ENCODE assay signal across 12 cellular contexts in genomic region chr5:67815455-67816391, GRCh38.
DNase-seq lines count a peak whose midpoint lies in the region; ATAC-seq and TF ChIP-seq lines count a peak whose summit lies in the region.
"Had no signal": no experiment of that assay in that cellular context is flagged by ENCODE, and none has a peak within 500 bp of the region (broad histone marks: within the 10 kb centered on the region; RNA-seq: fewer than 3 reads in every experiment).

No MANE protein-coding gene starts in this region.

- no peaks in the 10 kb centered on the region for H3K36me3 ChIP-seq in GM23248 (ENCODE audit: low read depth)
- H3K36me3 ChIP-seq in esophagus muscularis mucosa, result no peaks in the 10 kb centered on the region

- ATAC-seq in foreskin keratinocyte (peak; percentile 91), GM18861 (IDR thresholded peaks at IDR 0.05; ENCODE audit: unreplicated experiment) (no peak)
- ATAC-seq: activated CD8-positive, alpha-beta T cell treated with anti-CD3 and anti-CD28 coated beads for 36 hours; CD8-positive, alpha-beta T cell had no signal

- H3K27me3 ChIP-seq in GM23248 (replicated peaks; ENCODE audit: insufficient read depth) (no peaks in the 10 kb centered on the region), foreskin keratinocyte (no peaks in the 10 kb centered on the region), esophagus muscularis mucosa (no peaks in the 10 kb centered on the region)

- H3K4me2 ChIP-seq in GM23248 (ENCODE audit: unreplicated experiment), result no peak overlapping the region

- H3F3A ChIP-seq in GM23248 (ENCODE audit: insufficient read depth), result peaks cover 6% of the 10 kb centered on the region; the same call in 1 of the 2 replicates

- DNase-seq in GM23248 (peak; percentile 60), SKM-1 treated with dmso at 0.1 percent for 144 hours (lab: John Stamatoyannopoulos, UW; ENCODE audit: unreplicated experiment) (peak; percentile 50), foreskin keratinocyte (peak; percentile 53 to 77), renal cortical epithelial cell (ENCODE audit: low read depth) (peak; percentile 8), head of caudate nucleus (no peak), esophagus muscularis mucosa (ENCODE audit: extremely low spot score) (no peak), lower leg skin (ENCODE audit: low spot score in 2 of 2) (no peak)
- DNase-seq: activated CD8-positive, alpha-beta T cell treated with anti-CD3 and anti-CD28 coated beads for 36 hours; CD8-positive, alpha-beta T cell; NCI-H1930; SHP77 treated with DMSO at 0.1 percent for 48 hours had no signal

- intact Hi-C loops in head of caudate nucleus (cut with DNase I), result no loop called here
- intact Hi-C loops in esophagus muscularis mucosa (cut with DNase I), result no loop called here
- intact Hi-C loops in lower leg skin (cut with DNase I; ENCODE audit: low total_unique reads), result no loop called here

- peaks cover 3% of the 10 kb centered on the region; the same call in 1 of the 2 replicates for H3K4me1 ChIP-seq in GM23248 (ENCODE audit: insufficient read depth)
- peaks cover 4% of the 10 kb centered on the region for H3K4me1 ChIP-seq in foreskin keratinocyte
- peaks cover 22 to 33% (median 25%) of the 10 kb centered on the region in 4 donors for H3K4me1 ChIP-seq in esophagus muscularis mucosa

- H3K9me3 ChIP-seq in GM23248 (ENCODE audit: low read depth), result no peaks in the 10 kb centered on the region
- H3K9me3 ChIP-seq in esophagus muscularis mucosa, result no peaks in the 10 kb centered on the region

- TF ChIP-seq POLR2A in esophagus muscularis mucosa (IDR thresholded peaks at IDR 0.05; ENCODE audit: low read depth) (no peak), lower leg skin (IDR thresholded peaks at IDR 0.05) (no peak)

- H3K4me3 ChIP-seq in GM23248, result no peak overlapping the region
- H3K4me3 ChIP-seq in esophagus muscularis mucosa, result no peak overlapping the region
- no peak overlapping the region for H3K4me3 ChIP-seq in lower leg skin (ENCODE audit: low read depth, poor library complexity, severe bottlenecking)

- TF ChIP-seq CTCF in foreskin keratinocyte (conservative IDR thresholded peaks at IDR 0.05), result no peak
- no peak for TF ChIP-seq CTCF in esophagus muscularis mucosa (IDR thresholded peaks at IDR 0.05)
- TF ChIP-seq CTCF in lower leg skin (IDR thresholded peaks at IDR 0.05), result no peak

- no peak overlapping the region for H3K9ac ChIP-seq in GM23248

- H3K9me2 ChIP-seq in GM23248 (ENCODE audit: insufficient read depth), result no peaks in the 10 kb centered on the region

- no peak overlapping the region for H2AFZ ChIP-seq in GM23248

- no peaks in the 10 kb centered on the region for H4K20me1 ChIP-seq in GM23248 (ENCODE audit: insufficient read depth)

- TF ChIP-seq EP300 in esophagus muscularis mucosa (IDR thresholded peaks at IDR 0.05), result no peak

- H3K79me2 ChIP-seq in GM23248 (ENCODE audit: insufficient read depth), result no peaks in the 10 kb centered on the region

- WGBS in GM23248 (ENCODE audit: low coverage in 1 of 2, low lambda C conversion rate in 2 of 2, missing lambda C conversion rate in 2 of 2), 2 experiments, result 68 to 69% methylated on average over 10 of the region's 10 CpGs
- WGBS in esophagus muscularis mucosa, result 63% methylated on average over 10 of the region's 10 CpGs
- 59 to 65% methylated on average over 10 of the region's 10 CpGs for WGBS in lower leg skin, 2 donors

- in situ Hi-C loops in GM23248 (cut with MboI), result no loop called here

- H3K27ac ChIP-seq in GM23248 (no peak overlapping the region), foreskin keratinocyte (no peak overlapping the region), esophagus muscularis mucosa (replicated peaks in 1 of 4) (peak overlapping the region in 2 of 4 donors; percentile 30 to 40)

Comparison
In these comparisons a context has a peak if more than half of its experiments do, and no peak if none do; other contexts are left out.
1. DNase-seq: peak in GM23248 (single experiment), SKM-1 treated with dmso at 0.1 percent for 144 hours (single experiment), foreskin keratinocyte (2 of 2) and renal cortical epithelial cell (single experiment); none in head of caudate nucleus (0 of 42), esophagus muscularis mucosa (single experiment) and lower leg skin (0 of 2).